35 cellular contexts compared by ENCODE assay signal in genomic region chr5:116734717-116735072, GRCh38.
A peak's percentile ranks its signal among the peaks of the same experiment; 100 is the strongest.
DNase-seq lines count a peak whose midpoint lies in the region; ATAC-seq and TF ChIP-seq lines count a peak whose summit lies in the region.
"Had no signal": no experiment of that assay in that cellular context is flagged by ENCODE, and none has a peak within 500 bp of the region (broad histone marks: within the 10 kb centered on the region; RNA-seq: fewer than 3 reads in every experiment).

No MANE protein-coding gene starts in this region.

- H4K20me1 ChIP-seq in GM23338 (replicated peaks; ENCODE audit: insufficient read depth) = no peaks in the 10 kb centered on the region

- no peak overlapping the region for H3K4me3 Mint-ChIP-seq in GM23338
- peak overlapping the region in 1 of 5 experiments; percentile 21 for H3K4me3 Mint-ChIP-seq in brain
- H3K4me3 Mint-ChIP-seq: activated CD4-positive, alpha-beta memory T cell treated with anti-CD3 and anti-CD28 coated beads, Interleukin-2, amount 10 ng/mL, durations not matched to agents 7 days and 5 days; CD8-positive, alpha-beta memory T cell had no signal

- no peaks in the 10 kb centered on the region for H3K79me2 ChIP-seq in GM23338 (replicated peaks; ENCODE audit: insufficient read depth)

- WGBS in lung, 2 donors = 65% methylated on average over 1 of the region's 1 CpG
- WGBS in sigmoid colon, 2 donors = 60 to 86% methylated on average over 1 of the region's 1 CpG

- peaks cover 34% of the 10 kb centered on the region for H3K4me1 Mint-ChIP-seq in GM23338
- H3K4me1 Mint-ChIP-seq in brain = peaks cover 38% of the 10 kb centered on the region
- H3K4me1 Mint-ChIP-seq: activated CD4-positive, alpha-beta memory T cell treated with anti-CD3 and anti-CD28 coated beads, Interleukin-2, amount 10 ng/mL, durations not matched to agents 7 days and 5 days; CD8-positive, alpha-beta memory T cell had no signal

- H3K27ac ChIP-seq in GM23338 (ENCODE audit: low read depth) (no peak overlapping the region), lung (ENCODE audit: low read depth in 1 of 2, low read length in 1 of 2) (no peak overlapping the region), sigmoid colon (peak overlapping the region in 3 of 4 donors; percentile 52 to 70 (median 56))
- H3K27ac ChIP-seq: KMS-11, lower lobe of right lung, pancreas, PC-9, tibial nerve had no signal

- no peak for TF ChIP-seq EP300 in sigmoid colon (IDR thresholded peaks at IDR 0.05)

- H3K27ac Mint-ChIP-seq in GM23338 (no peak overlapping the region), brain (peak overlapping the region; percentile 28 to 90 (median 46))
- H3K27ac Mint-ChIP-seq: activated CD4-positive, alpha-beta memory T cell treated with anti-CD3 and anti-CD28 coated beads, Interleukin-2, amount 10 ng/mL, durations not matched to agents 7 days and 5 days; activated T-helper 2 cell treated with anti-CD3 and anti-CD28 coated beads, Interferon-gamma antibody, Interleukin-2, Interleukin-4, amounts not matched to agents 10 μg/mL and 5 μg/mL and 100 μg/mL, durations not matched to agents 14 hours and 24 hours and 36 hours; CD8-positive, alpha-beta memory T cell had no signal

- TF ChIP-seq CTCF in GM23338 (conservative IDR thresholded peaks at IDR 0.05; ENCODE audit: low read depth in 2 of 2) = no peak
- no peak for TF ChIP-seq CTCF in brain (conservative IDR thresholded peaks at IDR 0.05)
- TF ChIP-seq CTCF in lung (IDR thresholded peaks at IDR 0.05; ENCODE audit: control extremely low read depth, extremely low read depth) = no peak
- TF ChIP-seq CTCF in sigmoid colon (IDR thresholded peaks at IDR 0.05) = no peak

- TF ChIP-seq POLR2A in sigmoid colon (IDR thresholded peaks at IDR 0.05) = no peak

- DNase-seq in GM23338 (ENCODE audit: low spot score) = no peak
- DNase-seq in lung (ENCODE audit: low spot score) = no peak
- DNase-seq in sigmoid colon = no peak
- DNase-seq in GDM1 (lab: John Stamatoyannopoulos, UW) = no peak
- no peak for DNase-seq in H7
- no peak for DNase-seq in activated T-cell treated with anti-CD3 and anti-CD28 coated beads, Interleukin-2, amount 50 U/mL, for 1 hour
- no peak for DNase-seq in RKO (ENCODE audit: low spot score)
- DNase-seq: ACHN; activated CD4-positive, alpha-beta memory T cell treated with anti-CD3 and anti-CD28 coated beads, Interleukin-2, amount 10 ng/mL, durations not matched to agents 7 days and 5 days; activated CD4-positive, CD25-positive, alpha-beta regulatory T cell treated with anti-CD3 and anti-CD28 coated beads, Interleukin-2, amount 50 U/mL, for 72 hours; activated CD8-positive, alpha-beta memory T cell treated with anti-CD3 and anti-CD28 coated beads, Interleukin-2, amount 50 U/mL, for 48 hours; activated naive CD4-positive, alpha-beta T cell treated with anti-CD3 and anti-CD28 coated beads, Interleukin-2, amount 50 U/mL, for 16 hours; amniotic stem cell; BE2C; CD8-positive, alpha-beta memory T cell; central memory CD4-positive, alpha-beta T cell; DMS 273 treated with DMSO at 0.1 percent for 48 hours; erythroblast; kidney; lower lobe of right lung; MG63; NCI-H1105; NCI-H187 treated with DMSO at 0.1 percent for 48 hours; NCI-H2171; NCI-H526 treated with DMSO at 0.1 percent for 48 hours; pancreas; PC-9; SHP77; stimulated activated CD4-positive, alpha-beta T cell treated with anti-CD3 and anti-CD28 coated beads, Interleukin-2, amount 100 ng/mL, for 24 hours; T-helper 2 cell had no signal

- H3K9me3 Mint-ChIP-seq in GM23338 = no peaks in the 10 kb centered on the region; the same call in 2 of the 3 replicates
- peaks cover 0 to 4% (median 0%) of the 10 kb centered on the region in 5 experiments for H3K9me3 Mint-ChIP-seq in brain
- H3K9me3 Mint-ChIP-seq: activated CD4-positive, alpha-beta memory T cell treated with anti-CD3 and anti-CD28 coated beads, Interleukin-2, amount 10 ng/mL, durations not matched to agents 7 days and 5 days; activated T-helper 2 cell treated with anti-CD3 and anti-CD28 coated beads, Interferon-gamma antibody, Interleukin-2, Interleukin-4, amounts not matched to agents 10 μg/mL and 5 μg/mL and 100 μg/mL, durations not matched to agents 14 hours and 24 hours and 36 hours had no signal

- peak overlapping the region; percentile 39; the same call in 1 of the 2 replicates for H3K4me2 ChIP-seq in GM23338
- H3K4me2 ChIP-seq: KMS-11, PC-9 had no signal

- ATAC-seq in GM23338 (no peak), lung (ENCODE audit: insufficient read depth, low FRiP score) (peak; percentile 39)
- ATAC-seq: HCT116, pancreas had no signal

- no peaks in the 10 kb centered on the region for H3K36me3 Mint-ChIP-seq in GM23338 (ENCODE audit: low read depth)
- H3K36me3 Mint-ChIP-seq in brain = no peaks in the 10 kb centered on the region
- H3K36me3 Mint-ChIP-seq: CD8-positive, alpha-beta memory T cell had no signal

- H3K4me1 ChIP-seq in GM23338 (ENCODE audit: insufficient read depth) (peaks cover 27% of the 10 kb centered on the region), lung (ENCODE audit: control insufficient read depth in 2 of 2, insufficient read depth in 2 of 2, low read length in 2 of 2) (peaks cover 5 to 7% of the 10 kb centered on the region in 2 donors), sigmoid colon (peaks cover 0 to 64% (median 40%) of the 10 kb centered on the region in 4 donors)
- H3K4me1 ChIP-seq: BE2C, pancreas had no signal

- H3K27me3 ChIP-seq in GM23338 (ENCODE audit: insufficient read depth) = no peaks in the 10 kb centered on the region
- H3K27me3 ChIP-seq in lung (ENCODE audit: control insufficient read depth, insufficient read depth) = no peaks in the 10 kb centered on the region
- H3K27me3 ChIP-seq in sigmoid colon = no peaks in the 10 kb centered on the region
- no peaks in the 10 kb centered on the region for H3K27me3 ChIP-seq in H7 (ENCODE audit: control insufficient read depth, insufficient read depth, low read length)
- H3K27me3 ChIP-seq: BE2C, pancreas, tibial nerve had no signal

- no peak overlapping the region for H3K4me3 ChIP-seq in GM23338
- no peak overlapping the region for H3K4me3 ChIP-seq in lung
- H3K4me3 ChIP-seq in sigmoid colon = no peak overlapping the region
- no peak overlapping the region for H3K4me3 ChIP-seq in H7 (ENCODE audit: insufficient read depth, low read depth, low read length)
- H3K4me3 ChIP-seq: lower lobe of right lung, MG63, pancreas, PC-9, tibial nerve had no signal

- peak overlapping the region; percentile 75 for H2AFZ ChIP-seq in GM23338
- H2AFZ ChIP-seq: PC-9 had no signal

- no peaks in the 10 kb centered on the region; the same call in 1 of the 2 replicates for H3K9me2 ChIP-seq in GM23338 (ENCODE audit: insufficient read depth)

- intact Hi-C loops in sigmoid colon (cut with DNase I) = loop anchor here (10.0 kb wide), 1 partner anchor 160 kb away; the partner anchor contains the start of gene SEMA6A

- no peaks in the 10 kb centered on the region for H3K9me3 ChIP-seq in lung (ENCODE audit: control insufficient read depth in 2 of 2, insufficient read depth in 1 of 2, low read length in 1 of 2)
- no peaks in the 10 kb centered on the region for H3K9me3 ChIP-seq in sigmoid colon
- H3K9me3 ChIP-seq: BE2C, lower lobe of right lung, MG63, pancreas, tibial nerve had no signal

- H3F3A ChIP-seq in GM23338 (replicated peaks; ENCODE audit: low read depth) = no peaks in the 10 kb centered on the region

- H3K36me3 ChIP-seq in GM23338 (ENCODE audit: insufficient read depth) (no peaks in the 10 kb centered on the region), lung (ENCODE audit: control insufficient read depth in 2 of 2, insufficient read depth in 2 of 2, low read length in 2 of 2) (no peaks in the 10 kb centered on the region), sigmoid colon (no peaks in the 10 kb centered on the region), H7 (replicated peaks; ENCODE audit: control insufficient read depth, insufficient read depth, low read length) (no peaks in the 10 kb centered on the region)
- H3K36me3 ChIP-seq: BE2C, lower lobe of right lung, MG63, pancreas, tibial nerve had no signal

- peaks cover 3% of the 10 kb centered on the region for H3K27me3 Mint-ChIP-seq in GM23338 (ENCODE audit: insufficient read depth, low read depth, poor library complexity)
- no peaks in the 10 kb centered on the region for H3K27me3 Mint-ChIP-seq in brain
- H3K27me3 Mint-ChIP-seq: activated CD4-positive, alpha-beta memory T cell treated with anti-CD3 and anti-CD28 coated beads, Interleukin-2, amount 10 ng/mL, durations not matched to agents 7 days and 5 days had no signal

TF ChIP-seq in GM23338, 12 proteins besides CTCF, POLR2A, EP300 and RAD21 (continues in another document):
- TF ChIP-seq REST (IDR thresholded peaks at IDR 0.05; ENCODE audit: unreplicated experiment) = no peak
- no peak for TF ChIP-seq EZH2 (IDR thresholded peaks at IDR 0.05; ENCODE audit: low read depth, unreplicated experiment)

Comparison
In these comparisons a context has a peak if more than half of its experiments do, and no peak if none do; other contexts are left out.
1. H3K27ac ChIP-seq: peak in sigmoid colon (3 of 4); none in GM23338 (single experiment) and lung (0 of 2).